ENCODE assay signal across 8 cellular contexts in the genomic region with DNA sequence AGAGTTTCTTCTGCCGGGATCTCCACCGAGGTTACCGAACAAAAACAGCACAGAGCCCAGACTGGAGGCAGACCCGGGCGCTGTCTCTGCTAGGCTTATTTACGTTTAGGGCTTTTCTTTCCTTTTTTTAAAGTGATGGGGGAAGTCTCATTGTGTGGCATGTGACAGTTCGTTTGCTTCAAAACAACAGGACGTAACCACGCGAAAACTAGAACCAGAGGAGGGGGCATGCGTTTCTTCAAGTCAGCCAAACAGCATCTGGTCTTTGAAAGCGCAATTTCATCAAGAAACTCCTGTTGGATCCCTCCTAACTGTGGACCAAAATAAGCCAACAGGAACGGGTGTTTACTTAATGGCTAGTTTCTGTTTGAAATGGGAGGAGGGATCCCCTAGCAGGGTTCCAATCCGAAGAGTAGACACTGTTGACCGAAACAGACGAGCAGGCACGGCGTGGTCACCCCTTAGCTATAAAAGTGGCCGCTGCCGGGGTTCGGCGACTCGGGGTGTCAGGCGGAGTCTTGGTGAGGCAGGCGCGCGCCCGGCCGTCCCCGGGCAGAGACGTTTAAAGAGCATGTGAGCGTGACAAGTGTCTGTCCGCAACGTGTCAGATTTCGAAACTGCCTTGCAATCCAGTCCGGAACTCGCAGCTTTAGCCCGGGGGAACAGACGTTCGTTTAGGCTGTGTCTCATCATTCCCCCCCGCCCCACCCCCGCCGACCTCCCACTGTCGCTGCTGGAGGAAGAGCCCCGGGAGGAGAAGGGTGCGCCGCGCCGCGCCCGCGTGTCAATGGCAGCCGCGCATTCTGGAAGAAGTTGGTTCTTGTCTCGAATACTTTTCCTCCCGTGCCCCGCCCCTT. TPM values are rescaled to one million over a fixed set of nuclear protein-coding genes. Genes with fewer than 3 reads are reported as not detected.
DNase-seq lines count a peak whose midpoint lies in the region; ATAC-seq and TF ChIP-seq lines count a peak whose summit lies in the region.

No MANE protein-coding gene starts in this region.

- no peaks in the 10 kb centered on the region for H3K9me3 ChIP-seq in CD8-positive, alpha-beta T cell (ENCODE audit: low read length)

- H3K9me3 Mint-ChIP-seq in CD8-positive, alpha-beta T cell: no peaks in the 10 kb centered on the region

- CTCF ChIA-PET in CD8-positive, alpha-beta T cell (lab: Charles Lee): interaction anchor here (0.6 to 2.7 kb wide), 4 partner anchors 144 to 203 kb away, joined by 3 to 11 read pairs (median 4); a partner anchor contains a TSS

- H3K27ac Mint-ChIP-seq in CD8-positive, alpha-beta T cell: peak overlapping the region; percentile 99

- no peaks in the 10 kb centered on the region for H3K27me3 ChIP-seq in CD8-positive, alpha-beta T cell (ENCODE audit: insufficient read depth, low read length)
- H3K27me3 ChIP-seq in HL-60 (ENCODE audit: insufficient read depth, poor library complexity, severe bottlenecking) (no peaks in the 10 kb centered on the region), foreskin keratinocyte (no peaks in the 10 kb centered on the region)

- peak; percentile 40 for ATAC-seq in CD8-positive, alpha-beta T cell
- peak; percentile 55 for ATAC-seq in GM19452 (IDR thresholded peaks at IDR 0.05; ENCODE audit: unreplicated experiment)
- ATAC-seq in foreskin keratinocyte: peak; percentile 45

- peak overlapping the region; percentile 90 for H3K4me3 Mint-ChIP-seq in CD8-positive, alpha-beta T cell

- peaks cover 22% of the 10 kb centered on the region for H3K4me1 ChIP-seq in CD8-positive, alpha-beta T cell (ENCODE audit: insufficient read depth, low read length)
- peaks cover 16% of the 10 kb centered on the region for H3K4me1 ChIP-seq in foreskin keratinocyte

- no peaks in the 10 kb centered on the region for H3K36me3 ChIP-seq in CD8-positive, alpha-beta T cell (ENCODE audit: insufficient read depth, low read length)

- peaks cover 15% of the 10 kb centered on the region for H3K36me3 Mint-ChIP-seq in CD8-positive, alpha-beta T cell

- peak overlapping the region; percentile 95 for H3K27ac ChIP-seq in CD8-positive, alpha-beta T cell (ENCODE audit: low read depth, low read length)
- H3K27ac ChIP-seq in HL-60 (replicated peaks) (peak overlapping the region; percentile 95), foreskin keratinocyte (peak overlapping the region; percentile 99), temporal lobe (ENCODE audit: low read depth, low read length) (peak overlapping the region; percentile 90)

- TF ChIP-seq CTCF in CD8-positive, alpha-beta T cell (IDR thresholded peaks at IDR 0.05): no peak
- TF ChIP-seq CTCF in HL-60 (IDR thresholded peaks at IDR 0.05; ENCODE audit: insufficient read depth, low read length) (no peak), foreskin keratinocyte (conservative IDR thresholded peaks at IDR 0.05) (no peak)

- H3K4me1 Mint-ChIP-seq in CD8-positive, alpha-beta T cell (ENCODE audit: low read depth): peaks cover 44% of the 10 kb centered on the region

- intact Hi-C loops in CD8-positive, alpha-beta T cell (cut with DNase I, micrococcal nuclease): loop anchor here (1.0 to 5.0 kb wide), 6 partner anchors 145 to 1848 kb away; a partner anchor contains a TSS

- peak; percentile 62 to 86 (median 78) for DNase-seq in CD8-positive, alpha-beta T cell
- DNase-seq in HL-60 (ENCODE audit: low read depth in 1 of 2, low spot score in 1 of 2) (peak; percentile 98 to 100), SHP77 treated with DMSO at 0.1 percent for 48 hours (lab: John Stamatoyannopoulos, UW) (peak; percentile 71), activated gamma-delta T cell (lab: John Stamatoyannopoulos, UW) (peak; percentile 83), foreskin keratinocyte (peak; percentile 91 to 96), occipital lobe (lab: John Stamatoyannopoulos, UW) (peak; percentile 45)

- no peaks in the 10 kb centered on the region for H3K27me3 Mint-ChIP-seq in CD8-positive, alpha-beta T cell (ENCODE audit: low read depth)

- POLR2A ChIA-PET in CD8-positive, alpha-beta T cell (lab: Charles Lee): interaction anchor here (0.7 to 4.7 kb wide), 20 partner anchors 10 to 879 kb away, joined by 3 to 63 read pairs (median 4); a partner anchor contains a TSS

- peak overlapping the region; percentile 66 for H3K4me3 ChIP-seq in CD8-positive, alpha-beta T cell (ENCODE audit: low read depth, low read length)
- peak overlapping the region; percentile 92 for H3K4me3 ChIP-seq in HL-60 (replicated peaks; ENCODE audit: insufficient read depth, low read length)

RNA-seq across cellular contexts. Expression of a gene that starts 0.9 kb away (rescaled TPM):
- 10 to 100 TPM; 66.6 to 71.6 TPM for total RNA-seq in CD8-positive, alpha-beta T cell
- 80.1 and 83.4 TPM in 2 replicates for total RNA-seq in foreskin keratinocyte
- 48.7 and 55.4 TPM in 2 replicates for polyA plus RNA-seq in foreskin keratinocyte
- total RNA-seq in occipital lobe: 20.6 TPM
- 14.3 TPM for total RNA-seq in temporal lobe

Comparison
In these comparisons a context has a peak if more than half of its experiments do, and no peak if none do; other contexts are left out.
1. Peak in every context shown above with its lines: DNase-seq, ATAC-seq, H3K4me3 ChIP-seq and H3K27ac ChIP-seq.
2. DNase-seq: peak in every context shown above with its lines; median percentile 99 in HL-60; 94 in foreskin keratinocyte; 83 in activated gamma-delta T cell; 78 in CD8-positive, alpha-beta T cell; 71 in SHP77 treated with DMSO at 0.1 percent for 48 hours; 45 in occipital lobe.